In genomic region chr16:13621639-13622038, GRCh38 we compare ENCODE assay signal across 28 cellular contexts.
"Had no signal": no experiment of that assay in that cellular context is flagged by ENCODE, and none has a peak within 500 bp of the region (broad histone marks: within the 10 kb centered on the region; RNA-seq: fewer than 3 reads in every experiment).

No MANE protein-coding gene starts in this region.

- H3K27ac ChIP-seq: adrenal gland, SK-N-MC, VCaP had no signal

- H3K4me1 ChIP-seq: adrenal gland had no signal

- H3K4me3 ChIP-seq: adrenal gland, SK-N-MC had no signal

- H3K9me3 ChIP-seq: adrenal gland had no signal

- H3K27me3 ChIP-seq: adrenal gland had no signal

- H3K36me3 ChIP-seq: adrenal gland had no signal

- DNase-seq: activated CD4-positive, alpha-beta T cell treated with anti-CD3 and anti-CD28 coated beads for 36 hours; activated CD8-positive, alpha-beta memory T cell treated with anti-CD3 and anti-CD28 coated beads, Interleukin-2, amount 50 U/mL, for 4 hours; activated CD8-positive, alpha-beta T cell treated with anti-CD3 and anti-CD28 coated beads for 36 hours; activated gamma-delta T cell treated with Interleukin-2 at 50 U/mL for 16 hours; activated naive CD4-positive, alpha-beta T cell treated with anti-CD3 and anti-CD28 coated beads, Interleukin-2, amount 50 U/mL, for 16 hours; activated naive CD8-positive, alpha-beta T cell treated with anti-CD3 and anti-CD28 coated beads, Interleukin-2, amount 10 ng/mL, durations not matched to agents 7 days and 5 days; activated T-cell treated with anti-CD3 and anti-CD28 coated beads, Interleukin-2, amount 50 U/mL, for 72 hours; adrenal gland; anterior cingulate cortex; cerebellar nuclear complex; NCI-H1092 treated with DMSO at 0.1 percent for 48 hours; NCI-H1417 treated with DMSO at 0.1 percent for 48 hours; NCI-H1694; NCI-H2029; NCI-H2107; NCI-H2171 treated with DMSO at 0.1 percent for 48 hours; NCI-H226; NCI-H510A; NCI-H526 treated with DMSO at 0.1 percent for 48 hours; NCI-H82; OCI-M1; RPMI8226; T-cell; T-helper 2 cell had no signal

- ATAC-seq: activated CD4-positive, alpha-beta T cell treated with anti-CD3 and anti-CD28 coated beads for 36 hours; activated CD8-positive, alpha-beta T cell treated with anti-CD3 and anti-CD28 coated beads for 36 hours; activated T-cell treated with anti-CD3 and anti-CD28 coated beads, Interleukin-2, amount 50 U/mL, for 72 hours; Panc1; Right ventricle myocardium inferior; T-cell had no signal
